Comparison of ENCODE assay signal across 8 cellular contexts in genomic region chr20:21719592-21720214, GRCh38. TPM values are rescaled to one million over a fixed set of nuclear protein-coding genes. Genes with fewer than 3 reads are reported as not detected.
DNase-seq lines count a peak whose midpoint lies in the region; ATAC-seq and TF ChIP-seq lines count a peak whose summit lies in the region.

No MANE protein-coding gene starts in this region.

- no peak overlapping the region for H3K4me3 ChIP-seq in suprapubic skin

- H3K9me3 ChIP-seq in suprapubic skin, result no peaks in the 10 kb centered on the region

- ATAC-seq in left lobe of liver (peak; percentile 81), HG03097 (IDR thresholded peaks at IDR 0.05; ENCODE audit: low FRiP score, unreplicated experiment) (no peak)

- TF ChIP-seq EP300 in suprapubic skin (IDR thresholded peaks at IDR 0.05), result no peak

- peak; percentile 63 to 69 for TF ChIP-seq CTCF in suprapubic skin (IDR thresholded peaks at IDR 0.05)

- peaks cover 39% of the 10 kb centered on the region for H3K27me3 ChIP-seq in suprapubic skin

- whole genome bisulfite sequencing in suprapubic skin, result 5% methylated on average over 4 of the region's 4 CpGs

- DNase-seq in activated T-cell treated with anti-CD3 and anti-CD28 coated beads for 1 hour (ENCODE audit: low read depth), result peak; percentile 8
- no peak for DNase-seq in activated T-cell treated with anti-CD3 and anti-CD28 coated beads, Interleukin-2, amount 50 U/mL, for 1 hour
- DNase-seq in HPDE6-E6E7 (ENCODE audit: extremely low spot score), result peak; percentile 25
- DNase-seq in NCI-H774 (lab: John Stamatoyannopoulos, UW), result peak; percentile 36
- peak; percentile 64 for DNase-seq in astrocyte of the hippocampus (ENCODE audit: low read depth, low spot score)
- DNase-seq in left lobe of liver (ENCODE audit: low spot score), result no peak
- no peak for DNase-seq in suprapubic skin (ENCODE audit: low spot score in 2 of 2)

- TF ChIP-seq POLR2A in suprapubic skin (IDR thresholded peaks at IDR 0.05), result no peak

- H3K36me3 ChIP-seq in suprapubic skin, result no peaks in the 10 kb centered on the region

- no peak overlapping the region for H3K27ac ChIP-seq in suprapubic skin

- no peaks in the 10 kb centered on the region for H3K4me1 ChIP-seq in suprapubic skin

RNA-seq across cellular contexts. Expression of gene PAX1, which starts 14.2 kb away (rescaled TPM):
- total RNA-seq in left lobe of liver (not detected), suprapubic skin (under 1 TPM in 2 of 4 donors, not detected in 2; 0.08 to 0.21 TPM)

Comparison
In these comparisons a context has a peak if more than half of its experiments do, and no peak if none do; other contexts are left out.
1. DNase-seq: peak in activated T-cell treated with anti-CD3 and anti-CD28 coated beads for 1 hour (single experiment), HPDE6-E6E7 (single experiment), NCI-H774 (single experiment) and astrocyte of the hippocampus (single experiment); none in activated T-cell treated with anti-CD3 and anti-CD28 coated beads, Interleukin-2, amount 50 U/mL, for 1 hour (single experiment), left lobe of liver (single experiment) and suprapubic skin (0 of 2).